In the genomic region with DNA sequence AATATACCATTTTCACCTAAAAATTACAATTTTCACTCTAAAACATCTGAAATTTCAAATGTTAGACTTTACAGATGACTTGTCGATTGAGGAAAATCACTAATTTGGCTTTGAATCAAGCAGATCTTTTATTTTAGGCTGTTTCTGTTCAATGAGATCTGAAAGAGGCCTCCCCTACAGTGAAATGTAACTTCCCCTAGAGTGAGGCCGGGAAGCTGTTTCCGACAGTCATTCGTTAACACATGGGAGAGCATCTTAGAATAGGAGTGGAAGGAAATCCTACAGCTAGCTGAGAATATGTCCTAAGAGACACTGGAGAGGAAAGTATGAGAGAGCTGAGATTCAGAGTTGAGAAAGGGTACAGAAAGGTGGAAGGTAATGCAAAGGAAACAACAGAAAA, we compare ENCODE assay signal across 33 cellular contexts. TPM values are rescaled to one million over a fixed set of nuclear protein-coding genes. Genes with fewer than 3 reads are reported as not detected.
DNase-seq lines count a peak whose midpoint lies in the region; ATAC-seq, FAIRE-seq and TF ChIP-seq lines count a peak whose summit lies in the region.
"Had no signal": no experiment of that assay in that cellular context is flagged by ENCODE, and none has a peak within 500 bp of the region (broad histone marks: within the 10 kb centered on the region; RNA-seq: fewer than 3 reads in every experiment).

No MANE protein-coding gene starts in this region.

- H3K9ac ChIP-seq in HepG2 (ENCODE audit: insufficient read depth, low read depth, low read length): no peak overlapping the region
- H3K9ac ChIP-seq in mesendoderm (ENCODE audit: low read length): no peak overlapping the region

- CTCF ChIA-PET in HepG2 (lab: Yijun Ruan, JAX; ENCODE audit: low intra/inter-chr PET ratio, low total read pairs): no interaction called here

- H2AK5ac ChIP-seq in mesendoderm (ENCODE audit: low read length): peak overlapping the region; percentile 82

- peak overlapping the region; percentile 19 for H3K27ac Mint-ChIP-seq in T-helper 2 cell treated with Interferon-gamma antibody and Interleukin-4, amounts not matched to agents 5 μg/mL and 100 μg/mL, for 36 hours
- H3K27ac Mint-ChIP-seq in stimulated activated naive CD8-positive, alpha-beta T cell treated with anti-CD3 and anti-CD28 coated beads, Interleukin-15, amount 100 ng/mL, for 72 hours: peak overlapping the region in 1 of 2 donors; percentile 2
- H3K27ac Mint-ChIP-seq: activated CD4-positive, alpha-beta memory T cell treated with anti-CD3 and anti-CD28 coated beads for 36 hours; activated naive CD8-positive, alpha-beta T cell treated with anti-CD3 and anti-CD28 coated beads for 36 hours; CD8-positive, alpha-beta memory T cell; dendritic cell treated with granulocyte-macrophage colony-stimulating factor and Interleukin-4, amounts not matched to agents 40 ng/mL and 50 ng/mL, for 4 days; stimulated activated memory B cell treated with anti-CD40 and anti-IgM and Interleukin-4, amounts not matched to agents 10 μg/mL and 1 μg/mL and 100 μg/mL, for 72 hours had no signal

- TF ChIP-seq POLR2A in HepG2 (IDR thresholded peaks at IDR 0.05; ENCODE audit: insufficient read depth in 1 of 2, low read depth in 2 of 2, low read length in 2 of 2): no peak
- TF ChIP-seq POLR2A in right lobe of liver (IDR thresholded peaks at IDR 0.05): no peak

- peaks cover 7% of the 10 kb centered on the region for H3K4me1 Mint-ChIP-seq in T-helper 2 cell treated with Interferon-gamma antibody and Interleukin-4, amounts not matched to agents 5 μg/mL and 100 μg/mL, for 36 hours (ENCODE audit: low read depth)
- peaks cover under 1% of the 10 kb centered on the region for H3K4me1 Mint-ChIP-seq in stimulated activated naive CD8-positive, alpha-beta T cell treated with anti-CD3 and anti-CD28 coated beads, Interleukin-15, amount 100 ng/mL, for 72 hours
- H3K4me1 Mint-ChIP-seq: stimulated activated memory B cell treated with anti-CD40 and anti-IgM and Interleukin-4, amounts not matched to agents 10 μg/mL and 1 μg/mL and 100 μg/mL, for 72 hours had no signal

- TF ChIP-seq RAD21 in HepG2 (CRISPR knock-in tag; IDR thresholded peaks at IDR 0.05): no peak

- no peak overlapping the region for H4K5ac ChIP-seq in mesendoderm (ENCODE audit: low read length)

- TF ChIP-seq CTCF in HepG2 (CRISPR knock-in tag; IDR thresholded peaks at IDR 0.05) (no peak), right lobe of liver (IDR thresholded peaks at IDR 0.05) (no peak)

- POLR2A ChIA-PET in HepG2 (lab: Yijun Ruan, JAX): interaction anchor here (2.6 to 4.2 kb wide), 3 partner anchors 8 to 86 kb away, joined by 6 to 44 read pairs (median 7); partner anchors contain the start of gene PRMT5

- no peaks in the 10 kb centered on the region for H3K36me3 Mint-ChIP-seq in T-helper 2 cell treated with Interferon-gamma antibody and Interleukin-4, amounts not matched to agents 5 μg/mL and 100 μg/mL, for 36 hours (ENCODE audit: low read depth)
- H3K36me3 Mint-ChIP-seq: activated CD4-positive, alpha-beta memory T cell treated with anti-CD3 and anti-CD28 coated beads for 36 hours; activated naive CD8-positive, alpha-beta T cell treated with anti-CD3 and anti-CD28 coated beads for 36 hours; CD8-positive, alpha-beta memory T cell; stimulated activated memory B cell treated with anti-CD40 and anti-IgM and Interleukin-4, amounts not matched to agents 10 μg/mL and 1 μg/mL and 100 μg/mL, for 72 hours had no signal

- intact Hi-C loops in HepG2 (cut with micrococcal nuclease; ENCODE audit: unreplicated experiment) (no loop called here), right lobe of liver (cut with DNase I) (no loop called here)

- no peak overlapping the region for H2BK120ac ChIP-seq in mesendoderm (ENCODE audit: low read depth, low read length)

- ATAC-seq in HepG2: no peak
- ATAC-seq in right lobe of liver: no peak
- no peak for ATAC-seq in GM21381 (IDR thresholded peaks at IDR 0.05; ENCODE audit: unreplicated experiment)
- ATAC-seq in stimulated activated naive CD8-positive, alpha-beta T cell treated with anti-CD3 and anti-CD28 coated beads, Interleukin-15, amount 100 ng/mL, for 72 hours: no peak
- no peak for ATAC-seq in left lobe of liver
- ATAC-seq: gastrocnemius medialis; GM12878; stimulated activated memory B cell treated with anti-CD40 and anti-IgM and Interleukin-4, amounts not matched to agents 10 μg/mL and 1 μg/mL and 100 μg/mL, for 72 hours had no signal

- H3K27ac ChIP-seq in HepG2 (ENCODE audit: extremely low read length, insufficient read depth, low read length) (no peak overlapping the region), right lobe of liver (no peak overlapping the region), mesendoderm (ENCODE audit: low read depth, low read length) (no peak overlapping the region)
- H3K27ac ChIP-seq: gastrocnemius medialis, hepatocyte, prostate gland, suprapubic skin had no signal

- H3K36me3 ChIP-seq in HepG2 (replicated peaks in 1 of 2; ENCODE audit: control insufficient read depth in 1 of 2, insufficient read depth in 2 of 2, low read length in 2 of 2) (no peaks in the 10 kb centered on the region), right lobe of liver (no peaks in the 10 kb centered on the region), mesendoderm (ENCODE audit: control insufficient read depth, insufficient read depth, low read length) (no peaks in the 10 kb centered on the region)
- H3K36me3 ChIP-seq: gastrocnemius medialis, prostate gland, suprapubic skin had no signal

- H2AFZ ChIP-seq in HepG2 (ENCODE audit: low read length): no peak overlapping the region
- H2AFZ ChIP-seq: hepatocyte had no signal

- no peak overlapping the region for H3K18ac ChIP-seq in mesendoderm (ENCODE audit: low read length)

- no peak for FAIRE-seq in HepG2 (lab: Jason Lieb, UNC)
- FAIRE-seq: endometrium, GM12878, urothelium cell line had no signal

- H3K79me2 ChIP-seq in HepG2 (ENCODE audit: insufficient read depth, low read length) (no peaks in the 10 kb centered on the region), mesendoderm (ENCODE audit: control insufficient read depth, insufficient read depth, low read length) (no peaks in the 10 kb centered on the region)
- H3K79me2 ChIP-seq: hepatocyte had no signal

- H3K27me3 Mint-ChIP-seq in T-helper 2 cell treated with Interferon-gamma antibody and Interleukin-4, amounts not matched to agents 5 μg/mL and 100 μg/mL, for 36 hours (ENCODE audit: low read depth): no peaks in the 10 kb centered on the region
- H3K27me3 Mint-ChIP-seq in stimulated activated naive CD8-positive, alpha-beta T cell treated with anti-CD3 and anti-CD28 coated beads, Interleukin-15, amount 100 ng/mL, for 72 hours: no peaks in the 10 kb centered on the region
- H3K27me3 Mint-ChIP-seq: activated CD4-positive, alpha-beta memory T cell treated with anti-CD3 and anti-CD28 coated beads for 36 hours; activated naive CD8-positive, alpha-beta T cell treated with anti-CD3 and anti-CD28 coated beads for 36 hours; CD8-positive, alpha-beta memory T cell; central memory CD8-positive, alpha-beta T cell; dendritic cell treated with granulocyte-macrophage colony-stimulating factor and Interleukin-4, amounts not matched to agents 40 ng/mL and 50 ng/mL, for 4 days; stimulated activated memory B cell treated with anti-CD40 and anti-IgM and Interleukin-4, amounts not matched to agents 10 μg/mL and 1 μg/mL and 100 μg/mL, for 72 hours had no signal

- H2BK15ac ChIP-seq in mesendoderm (replicated peaks; ENCODE audit: low read depth): no peak overlapping the region

- H3K4me2 ChIP-seq in HepG2 (ENCODE audit: low read depth, low read length) (no peak overlapping the region), mesendoderm (ENCODE audit: low read length) (no peak overlapping the region)
- H3K4me2 ChIP-seq: hepatocyte had no signal

- no peak overlapping the region for H3K56ac ChIP-seq in mesendoderm (ENCODE audit: low read length)

- WGBS in HepG2 (ENCODE audit: low lambda C conversion rate): 80% methylated on average over 4 of the region's 4 CpGs
- WGBS in right lobe of liver (ENCODE audit: insufficient coverage, low coverage, low lambda C conversion rate, missing lambda C conversion rate): 70% methylated on average over 4 of the region's 4 CpGs
- no CpG with 5 or more reads among the region's 4 CpGs for WGBS in mesendoderm (ENCODE audit: extremely low coverage, insufficient coverage, low lambda C conversion rate)

- H3K4ac ChIP-seq in mesendoderm (ENCODE audit: low read depth, low read length): no peak overlapping the region

- no TSS peak for BruUV-seq in HepG2 (replicated peaks; lab: Mats Ljungman, UMichigan)

- peak overlapping the region; percentile 3 for H3K4me3 Mint-ChIP-seq in T-helper 2 cell treated with Interferon-gamma antibody and Interleukin-4, amounts not matched to agents 5 μg/mL and 100 μg/mL, for 36 hours
- no peak overlapping the region for H3K4me3 Mint-ChIP-seq in stimulated activated naive CD8-positive, alpha-beta T cell treated with anti-CD3 and anti-CD28 coated beads, Interleukin-15, amount 100 ng/mL, for 72 hours
- H3K4me3 Mint-ChIP-seq: activated CD4-positive, alpha-beta memory T cell treated with anti-CD3 and anti-CD28 coated beads for 36 hours; activated naive CD8-positive, alpha-beta T cell treated with anti-CD3 and anti-CD28 coated beads for 36 hours; CD8-positive, alpha-beta memory T cell; central memory CD8-positive, alpha-beta T cell; dendritic cell treated with granulocyte-macrophage colony-stimulating factor and Interleukin-4, amounts not matched to agents 40 ng/mL and 50 ng/mL, for 4 days; stimulated activated memory B cell treated with anti-CD40 and anti-IgM and Interleukin-4, amounts not matched to agents 10 μg/mL and 1 μg/mL and 100 μg/mL, for 72 hours had no signal

- no peaks in the 10 kb centered on the region for H3K9me3 Mint-ChIP-seq in T-helper 2 cell treated with Interferon-gamma antibody and Interleukin-4, amounts not matched to agents 5 μg/mL and 100 μg/mL, for 36 hours
- H3K9me3 Mint-ChIP-seq in stimulated activated naive CD8-positive, alpha-beta T cell treated with anti-CD3 and anti-CD28 coated beads, Interleukin-15, amount 100 ng/mL, for 72 hours: no peaks in the 10 kb centered on the region
- H3K9me3 Mint-ChIP-seq: activated CD4-positive, alpha-beta memory T cell treated with anti-CD3 and anti-CD28 coated beads for 36 hours; activated naive CD8-positive, alpha-beta T cell treated with anti-CD3 and anti-CD28 coated beads for 36 hours; CD8-positive, alpha-beta memory T cell; central memory CD8-positive, alpha-beta T cell; dendritic cell treated with granulocyte-macrophage colony-stimulating factor and Interleukin-4, amounts not matched to agents 40 ng/mL and 50 ng/mL, for 4 days; stimulated activated memory B cell treated with anti-CD40 and anti-IgM and Interleukin-4, amounts not matched to agents 10 μg/mL and 1 μg/mL and 100 μg/mL, for 72 hours had no signal

- no peak for TF ChIP-seq EP300 in HepG2 (IDR thresholded peaks at IDR 0.05; ENCODE audit: low read depth in 2 of 2, low read length in 2 of 2)
- TF ChIP-seq EP300 in HepG2 (CRISPR knock-in tag; IDR thresholded peaks at IDR 0.05; ENCODE audit: borderline replicate concordance): no peak

- in situ Hi-C loops in HepG2 (cut with HindIII; ENCODE audit: extremely low pct_ligation_motif_present, low pct_unique_long_range_greater_than_20kb): no loop called here

- H4K20me1 ChIP-seq in HepG2 (ENCODE audit: insufficient read depth, low read length): no peaks in the 10 kb centered on the region

- no peak for DNase-seq in T-helper 2 cell treated with Interferon-gamma antibody and Interleukin-4, amounts not matched to agents 5 μg/mL and 100 μg/mL, for 36 hours (ENCODE audit: low spot score)
- DNase-seq in T-helper 2 cell (no peak), HepG2 (ENCODE audit: low spot score) (no peak), right lobe of liver (no peak), mesendoderm (no peak), left lobe of liver (ENCODE audit: low spot score) (no peak)
- DNase-seq in stimulated activated naive CD8-positive, alpha-beta T cell treated with anti-CD3 and anti-CD28 coated beads, Interleukin-15, amount 100 ng/mL, for 72 hours: no peak
- DNase-seq: activated CD4-positive, alpha-beta memory T cell treated with anti-CD3 and anti-CD28 coated beads for 36 hours; activated naive CD8-positive, alpha-beta T cell treated with anti-CD3 and anti-CD28 coated beads for 36 hours; CD8-positive, alpha-beta memory T cell; DMS 273 treated with DMSO at 0.1 percent for 48 hours; EL; gastrocnemius medialis; HCEC 1CT; NCI-H1048; NCI-H1694; NCI-H446 treated with DMSO at 0.1 percent for 48 hours; stimulated activated CD4-positive, alpha-beta T cell treated with anti-CD3 and anti-CD28 coated beads, Interleukin-4, amount 100 ng/mL, for 4 hours had no signal

- H3K27me3 ChIP-seq in HepG2 (ENCODE audit: control insufficient read depth in 1 of 2, insufficient read depth in 2 of 2, low read length in 2 of 2) (no peaks in the 10 kb centered on the region), right lobe of liver (no peaks in the 10 kb centered on the region), mesendoderm (ENCODE audit: insufficient read depth, low read length, poor library complexity) (no peaks in the 10 kb centered on the region)
- H3K27me3 ChIP-seq: gastrocnemius medialis, hepatocyte, suprapubic skin had no signal

- peaks cover 18% of the 10 kb centered on the region for H3K4me1 ChIP-seq in HepG2 (ENCODE audit: insufficient read depth, low read length)
- no peaks in the 10 kb centered on the region for H3K4me1 ChIP-seq in right lobe of liver
- peaks cover 2% of the 10 kb centered on the region for H3K4me1 ChIP-seq in mesendoderm (ENCODE audit: control insufficient read depth, low read depth, low read length)
- H3K4me1 ChIP-seq: gastrocnemius medialis, prostate gland had no signal

- H3K23ac ChIP-seq in mesendoderm (ENCODE audit: low read length): no peak overlapping the region

- no peak overlapping the region for H2BK5ac ChIP-seq in mesendoderm (ENCODE audit: low read length)

- no peaks in the 10 kb centered on the region for H3K79me1 ChIP-seq in mesendoderm (ENCODE audit: low read length)

- no peak overlapping the region for H4K8ac ChIP-seq in mesendoderm (ENCODE audit: low read depth, low read length)

- H3K4me3 ChIP-seq in HepG2 (replicated peaks in 1 of 3; ENCODE audit: insufficient read depth in 1 of 3, low read depth in 2 of 3, low read length in 3 of 3) (no peak overlapping the region), right lobe of liver (no peak overlapping the region), mesendoderm (ENCODE audit: low read length) (no peak overlapping the region)
- H3K4me3 ChIP-seq: gastrocnemius medialis, GM12878, hepatocyte, prostate gland, suprapubic skin had no signal

- H3K9me3 ChIP-seq in HepG2 (ENCODE audit: low read length) (no peaks in the 10 kb centered on the region), right lobe of liver (no peaks in the 10 kb centered on the region)
- H3K9me3 ChIP-seq: gastrocnemius medialis, prostate gland, suprapubic skin had no signal

RNA-seq across cellular contexts. Expression of gene C14orf93, which starts 5.7 kb away (rescaled TPM):
- total RNA-seq in HepG2 (2016; rRNA removed; fragmentation: Illumina TruSeq; extraction: Trizol) (10.8 and 11.4 TPM in 2 replicates), right lobe of liver (1 to 10 TPM; 1.7 to 4.0 (median 3.2) TPM), left lobe of liver (4.3 TPM)
- 3.1 and 3.7 TPM in 2 replicates for total RNA-seq in HepG2 (2016; cell fraction: cytosol; rRNA removed; fragmentation: Illumina TruSeq; extraction: Trizol; ENCODE audit: low read depth)
- 10.9 and 11.2 TPM in 2 replicates for total RNA-seq in HepG2 (2016; cell fraction: insoluble cytoplasmic fraction; rRNA removed; fragmentation: Illumina TruSeq; extraction: Trizol)
- 7.8 and 9.1 TPM in 2 replicates for total RNA-seq in HepG2 (2016; cell fraction: membrane; rRNA removed; fragmentation: Illumina TruSeq; extraction: Trizol)
- total RNA-seq in HepG2 (2016; cell fraction: nucleus; rRNA removed; fragmentation: Illumina TruSeq; extraction: Trizol): 6.7 and 8.3 TPM in 2 replicates
- 19.8 and 22.5 TPM in 2 replicates for polyA plus RNA-seq in HepG2 (2011; rRNA removed)
- polyA plus RNA-seq in HepG2 (2011; cell fraction: cytosol; rRNA removed): 18.0 and 23.7 TPM in 2 replicates
- 27.1 and 27.7 TPM in 2 replicates for polyA plus RNA-seq in HepG2 (2011; cell fraction: nucleus; rRNA removed)
- 14.5 and 15.7 TPM in 2 replicates for polyA plus RNA-seq in HepG2 (2012)
- polyA plus RNA-seq in HepG2 (2016; cell fraction: cytosol; fragmentation: Illumina TruSeq; extraction: Trizol; ENCODE audit: low read depth): 2.6 and 3.0 TPM in 2 replicates
- 9.9 and 10.2 TPM in 2 replicates for polyA plus RNA-seq in HepG2 (2016; cell fraction: insoluble cytoplasmic fraction; fragmentation: Illumina TruSeq; extraction: Trizol; ENCODE audit: low read depth)
- polyA plus RNA-seq in HepG2 (2016; cell fraction: membrane; fragmentation: Illumina TruSeq; extraction: Trizol; ENCODE audit: low read depth): 6.4 TPM in 2 replicates
- 19.5 and 24.7 TPM in 2 replicates for polyA plus RNA-seq in HepG2 (2016; cell fraction: nucleus; fragmentation: Illumina TruSeq; extraction: Trizol; ENCODE audit: insufficient read depth, low read depth)
- polyA minus RNA-seq in HepG2 (2011; rRNA and poly(A)+ RNA removed; ENCODE audit: low replicate concordance): 18.0 and 62.7 TPM in 2 replicates
- polyA minus RNA-seq in HepG2 (2011; cell fraction: cytosol; rRNA and poly(A)+ RNA removed): 8.0 and 14.8 TPM in 2 replicates
- 8.8 and 11.9 TPM in 2 replicates for polyA minus RNA-seq in HepG2 (2011; cell fraction: nucleus; rRNA and poly(A)+ RNA removed)
- polyA plus RNA-seq in mesendoderm (2013, experiment 1 of 2): 3.1 TPM
- polyA plus RNA-seq in mesendoderm (2013, experiment 2 of 2): 3.5 TPM

RNA-seq across cellular contexts. Expression of gene PSMB5, which starts 19.1 kb away (rescaled TPM):
- total RNA-seq in HepG2 (2016; rRNA removed; fragmentation: Illumina TruSeq; extraction: Trizol) (871 and 1,316 TPM in 2 replicates), right lobe of liver (10 to 100 TPM; 51.2 to 93.5 (median 59.1) TPM), left lobe of liver (59.9 TPM)
- 296 and 327 TPM in 2 replicates for total RNA-seq in HepG2 (2016; cell fraction: cytosol; rRNA removed; fragmentation: Illumina TruSeq; extraction: Trizol; ENCODE audit: low read depth)
- 923 and 1,358 TPM in 2 replicates for total RNA-seq in HepG2 (2016; cell fraction: insoluble cytoplasmic fraction; rRNA removed; fragmentation: Illumina TruSeq; extraction: Trizol)
- total RNA-seq in HepG2 (2016; cell fraction: membrane; rRNA removed; fragmentation: Illumina TruSeq; extraction: Trizol): 499 and 543 TPM in 2 replicates
- 325 and 326 TPM in 2 replicates for total RNA-seq in HepG2 (2016; cell fraction: nucleus; rRNA removed; fragmentation: Illumina TruSeq; extraction: Trizol)
- 566 and 705 TPM in 2 replicates for polyA plus RNA-seq in HepG2 (2011; rRNA removed)
- polyA plus RNA-seq in HepG2 (2011; cell fraction: cytosol; rRNA removed): 909 and 1,129 TPM in 2 replicates
- 173 and 191 TPM in 2 replicates for polyA plus RNA-seq in HepG2 (2011; cell fraction: nucleus; rRNA removed)
- polyA plus RNA-seq in HepG2 (2012): 459 and 476 TPM in 2 replicates
- polyA plus RNA-seq in HepG2 (2016; cell fraction: cytosol; fragmentation: Illumina TruSeq; extraction: Trizol; ENCODE audit: low read depth): 281 and 292 TPM in 2 replicates
- 1,127 and 1,228 TPM in 2 replicates for polyA plus RNA-seq in HepG2 (2016; cell fraction: insoluble cytoplasmic fraction; fragmentation: Illumina TruSeq; extraction: Trizol; ENCODE audit: low read depth)
- polyA plus RNA-seq in HepG2 (2016; cell fraction: membrane; fragmentation: Illumina TruSeq; extraction: Trizol; ENCODE audit: low read depth): 411 and 426 TPM in 2 replicates
- polyA plus RNA-seq in HepG2 (2016; cell fraction: nucleus; fragmentation: Illumina TruSeq; extraction: Trizol; ENCODE audit: insufficient read depth, low read depth): 421 and 445 TPM in 2 replicates
- polyA minus RNA-seq in HepG2 (2011; rRNA and poly(A)+ RNA removed; ENCODE audit: low replicate concordance): 455 and 971 TPM in 2 replicates
- 370 and 379 TPM in 2 replicates for polyA minus RNA-seq in HepG2 (2011; cell fraction: cytosol; rRNA and poly(A)+ RNA removed)
- 156 and 157 TPM in 2 replicates for polyA minus RNA-seq in HepG2 (2011; cell fraction: nucleus; rRNA and poly(A)+ RNA removed)
- 202 TPM for polyA plus RNA-seq in mesendoderm (2013, experiment 1 of 2)
- 203 TPM for polyA plus RNA-seq in mesendoderm (2013, experiment 2 of 2)

RNA-seq across cellular contexts. Expression of gene PSMB11, which starts 26.4 kb away (rescaled TPM):
- total RNA-seq in HepG2 (2016; rRNA removed; fragmentation: Illumina TruSeq; extraction: Trizol) (not detected in 2 replicates), right lobe of liver (not detected), left lobe of liver (not detected)
- total RNA-seq in HepG2 (2016; cell fraction: cytosol; rRNA removed; fragmentation: Illumina TruSeq; extraction: Trizol; ENCODE audit: low read depth): not detected in 2 replicates
- total RNA-seq in HepG2 (2016; cell fraction: insoluble cytoplasmic fraction; rRNA removed; fragmentation: Illumina TruSeq; extraction: Trizol): not detected in 2 replicates
- not detected in 2 replicates for total RNA-seq in HepG2 (2016; cell fraction: membrane; rRNA removed; fragmentation: Illumina TruSeq; extraction: Trizol)
- not detected in 2 replicates for total RNA-seq in HepG2 (2016; cell fraction: nucleus; rRNA removed; fragmentation: Illumina TruSeq; extraction: Trizol)
- polyA plus RNA-seq in HepG2 (2011; rRNA removed): not detected in 2 replicates
- polyA plus RNA-seq in HepG2 (2011; cell fraction: cytosol; rRNA removed): not detected in 2 replicates
- not detected in 2 replicates for polyA plus RNA-seq in HepG2 (2011; cell fraction: nucleus; rRNA removed)
- not detected in 2 replicates for polyA plus RNA-seq in HepG2 (2012)
- polyA plus RNA-seq in HepG2 (2016; cell fraction: cytosol; fragmentation: Illumina TruSeq; extraction: Trizol; ENCODE audit: low read depth): not detected in 2 replicates
- not detected in 2 replicates for polyA plus RNA-seq in HepG2 (2016; cell fraction: insoluble cytoplasmic fraction; fragmentation: Illumina TruSeq; extraction: Trizol; ENCODE audit: low read depth)
- polyA plus RNA-seq in HepG2 (2016; cell fraction: membrane; fragmentation: Illumina TruSeq; extraction: Trizol; ENCODE audit: low read depth): not detected in 2 replicates
- polyA plus RNA-seq in HepG2 (2016; cell fraction: nucleus; fragmentation: Illumina TruSeq; extraction: Trizol; ENCODE audit: insufficient read depth, low read depth): not detected in 2 replicates
- 0.10 TPM in 1 of 2 replicates, not detected in the other for polyA minus RNA-seq in HepG2 (2011; rRNA and poly(A)+ RNA removed; ENCODE audit: low replicate concordance)
- polyA minus RNA-seq in HepG2 (2011; cell fraction: cytosol; rRNA and poly(A)+ RNA removed): not detected in 2 replicates
- not detected in 2 replicates for polyA minus RNA-seq in HepG2 (2011; cell fraction: nucleus; rRNA and poly(A)+ RNA removed)
- polyA plus RNA-seq in mesendoderm (2013, experiment 1 of 2): not detected
- not detected for polyA plus RNA-seq in mesendoderm (2013, experiment 2 of 2)
- total RNA-seq: A172; activated CD4-positive, alpha-beta memory T cell treated with anti-CD3 and anti-CD28 coated beads for 36 hours; activated naive CD8-positive, alpha-beta T cell treated with anti-CD3 and anti-CD28 coated beads for 36 hours; CD8-positive, alpha-beta memory T cell; gastrocnemius medialis; GM12878; hepatocyte; LHCN-M2; lung microvascular endothelial cell; OCI-LY7; prostate gland; suprapubic skin; T-helper 2 cell treated with Interferon-gamma antibody and Interleukin-4, amounts not matched to agents 100 ng/mL and 5 ng/mL, for 36 hours had no signal
- polyA plus RNA-seq: CD8-positive, alpha-beta memory T cell; GM12878; hepatocyte had no signal

RNA-seq across cellular contexts. Expression of gene AJUBA, which starts 33.3 kb away (rescaled TPM):
- total RNA-seq in HepG2 (2016; rRNA removed; fragmentation: Illumina TruSeq; extraction: Trizol) (109 and 157 TPM in 2 replicates), right lobe of liver (10 to 100 TPM in 5 of 6 experiments, 1 to 10 TPM in 1; 7.8 to 64.6 (median 54.2) TPM), left lobe of liver (8.6 TPM)
- total RNA-seq in HepG2 (2016; cell fraction: cytosol; rRNA removed; fragmentation: Illumina TruSeq; extraction: Trizol; ENCODE audit: low read depth): 29.1 and 32.6 TPM in 2 replicates
- 104 and 153 TPM in 2 replicates for total RNA-seq in HepG2 (2016; cell fraction: insoluble cytoplasmic fraction; rRNA removed; fragmentation: Illumina TruSeq; extraction: Trizol)
- total RNA-seq in HepG2 (2016; cell fraction: membrane; rRNA removed; fragmentation: Illumina TruSeq; extraction: Trizol): 72.3 and 78.5 TPM in 2 replicates
- 149 and 162 TPM in 2 replicates for total RNA-seq in HepG2 (2016; cell fraction: nucleus; rRNA removed; fragmentation: Illumina TruSeq; extraction: Trizol)
- 241 and 315 TPM in 2 replicates for polyA plus RNA-seq in HepG2 (2011; rRNA removed)
- 184 and 225 TPM in 2 replicates for polyA plus RNA-seq in HepG2 (2011; cell fraction: cytosol; rRNA removed)
- polyA plus RNA-seq in HepG2 (2011; cell fraction: nucleus; rRNA removed): 207 and 248 TPM in 2 replicates
- 183 and 230 TPM in 2 replicates for polyA plus RNA-seq in HepG2 (2012)
- polyA plus RNA-seq in HepG2 (2016; cell fraction: cytosol; fragmentation: Illumina TruSeq; extraction: Trizol; ENCODE audit: low read depth): 8.7 and 9.2 TPM in 2 replicates
- polyA plus RNA-seq in HepG2 (2016; cell fraction: insoluble cytoplasmic fraction; fragmentation: Illumina TruSeq; extraction: Trizol; ENCODE audit: low read depth): 102 and 106 TPM in 2 replicates
- 31.5 and 31.6 TPM in 2 replicates for polyA plus RNA-seq in HepG2 (2016; cell fraction: membrane; fragmentation: Illumina TruSeq; extraction: Trizol; ENCODE audit: low read depth)
- 158 and 165 TPM in 2 replicates for polyA plus RNA-seq in HepG2 (2016; cell fraction: nucleus; fragmentation: Illumina TruSeq; extraction: Trizol; ENCODE audit: insufficient read depth, low read depth)
- 171 and 630 TPM in 2 replicates for polyA minus RNA-seq in HepG2 (2011; rRNA and poly(A)+ RNA removed; ENCODE audit: low replicate concordance)
- 150 and 166 TPM in 2 replicates for polyA minus RNA-seq in HepG2 (2011; cell fraction: cytosol; rRNA and poly(A)+ RNA removed)
- polyA minus RNA-seq in HepG2 (2011; cell fraction: nucleus; rRNA and poly(A)+ RNA removed): 420 and 488 TPM in 2 replicates
- polyA plus RNA-seq in mesendoderm (2013, experiment 1 of 2): 15.9 TPM
- 17.6 TPM for polyA plus RNA-seq in mesendoderm (2013, experiment 2 of 2)

RNA-seq across cellular contexts. Expression of gene CDH24, which starts 41.7 kb away (rescaled TPM):
- total RNA-seq in HepG2 (2016; rRNA removed; fragmentation: Illumina TruSeq; extraction: Trizol) (0.41 and 0.69 TPM in 2 replicates), right lobe of liver (under 1 TPM; 0.26 to 0.74 (median 0.54) TPM), left lobe of liver (0.43 TPM)
- 0.35 and 0.40 TPM in 2 replicates for total RNA-seq in HepG2 (2016; cell fraction: cytosol; rRNA removed; fragmentation: Illumina TruSeq; extraction: Trizol; ENCODE audit: low read depth)
- 0.45 and 0.76 TPM in 2 replicates for total RNA-seq in HepG2 (2016; cell fraction: insoluble cytoplasmic fraction; rRNA removed; fragmentation: Illumina TruSeq; extraction: Trizol)
- total RNA-seq in HepG2 (2016; cell fraction: membrane; rRNA removed; fragmentation: Illumina TruSeq; extraction: Trizol): 1.1 and 1.2 TPM in 2 replicates
- 0.56 and 0.59 TPM in 2 replicates for total RNA-seq in HepG2 (2016; cell fraction: nucleus; rRNA removed; fragmentation: Illumina TruSeq; extraction: Trizol)
- polyA plus RNA-seq in HepG2 (2011; rRNA removed): 0.99 and 1.2 TPM in 2 replicates
- 0.41 and 0.76 TPM in 2 replicates for polyA plus RNA-seq in HepG2 (2011; cell fraction: cytosol; rRNA removed)
- polyA plus RNA-seq in HepG2 (2011; cell fraction: nucleus; rRNA removed): 6.5 and 6.6 TPM in 2 replicates
- 0.50 and 0.55 TPM in 2 replicates for polyA plus RNA-seq in HepG2 (2012)
- 0.59 and 0.70 TPM in 2 replicates for polyA plus RNA-seq in HepG2 (2016; cell fraction: cytosol; fragmentation: Illumina TruSeq; extraction: Trizol; ENCODE audit: low read depth)
- polyA plus RNA-seq in HepG2 (2016; cell fraction: insoluble cytoplasmic fraction; fragmentation: Illumina TruSeq; extraction: Trizol; ENCODE audit: low read depth): 0.41 and 0.73 TPM in 2 replicates
- 1.0 and 1.2 TPM in 2 replicates for polyA plus RNA-seq in HepG2 (2016; cell fraction: membrane; fragmentation: Illumina TruSeq; extraction: Trizol; ENCODE audit: low read depth)
- polyA plus RNA-seq in HepG2 (2016; cell fraction: nucleus; fragmentation: Illumina TruSeq; extraction: Trizol; ENCODE audit: insufficient read depth, low read depth): 2.5 and 2.8 TPM in 2 replicates
- 1.1 and 16.3 TPM in 2 replicates for polyA minus RNA-seq in HepG2 (2011; rRNA and poly(A)+ RNA removed; ENCODE audit: low replicate concordance)
- 0.40 and 0.44 TPM in 2 replicates for polyA minus RNA-seq in HepG2 (2011; cell fraction: cytosol; rRNA and poly(A)+ RNA removed)
- polyA minus RNA-seq in HepG2 (2011; cell fraction: nucleus; rRNA and poly(A)+ RNA removed): 0.90 and 0.99 TPM in 2 replicates
- polyA plus RNA-seq in mesendoderm (2013, experiment 1 of 2): 11.2 TPM
- 10.8 TPM for polyA plus RNA-seq in mesendoderm (2013, experiment 2 of 2)
